In the genomic region with DNA sequence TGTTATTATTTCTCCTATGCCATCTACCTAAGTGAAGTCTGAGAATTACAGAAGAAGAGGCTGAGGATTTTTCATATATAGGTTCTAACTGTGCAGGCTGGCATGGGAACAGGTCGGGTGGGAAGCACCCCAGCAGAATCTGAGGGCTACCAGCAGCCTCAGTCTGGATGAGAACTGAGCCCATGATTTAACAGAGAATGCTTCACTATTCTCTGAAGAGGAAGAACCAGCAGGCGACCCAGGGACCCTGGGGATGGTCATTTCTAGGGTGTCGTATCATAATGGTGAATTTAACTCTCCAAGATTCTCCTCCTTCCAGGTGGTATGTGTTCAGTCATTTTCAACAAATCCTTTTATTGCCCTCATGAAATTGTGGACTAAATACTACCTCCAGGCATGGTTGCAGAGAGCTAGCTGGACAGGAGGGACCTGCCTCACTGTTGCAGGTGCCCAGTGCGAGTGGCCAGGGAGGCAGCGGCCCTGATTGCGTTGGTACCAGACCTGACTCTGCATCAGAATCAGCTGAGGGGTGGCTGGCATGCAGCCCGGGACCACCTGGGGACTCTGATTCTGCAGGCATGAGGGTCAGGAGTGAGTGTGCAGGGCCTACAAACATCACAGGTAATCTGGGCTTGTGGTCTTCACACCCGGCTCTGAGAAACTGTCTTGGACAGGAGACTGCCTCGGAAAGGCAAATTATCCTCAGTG, we compare ENCODE assay signal across 27 cellular contexts.
"Had no signal": no experiment of that assay in that cellular context is flagged by ENCODE, and none has a peak within 500 bp of the region (broad histone marks: within the 10 kb centered on the region; RNA-seq: fewer than 3 reads in every experiment).

No MANE protein-coding gene starts in this region.

- H3K9ac ChIP-seq: neural progenitor cell had no signal

- DNase-seq: activated CD4-positive, alpha-beta T cell treated with anti-CD3 and anti-CD28 coated beads for 4 hours; activated CD4-positive, alpha-beta T cell treated with anti-CD3 and anti-CD28 coated beads, Interleukin-2, amount 50 U/mL, for 4 hours; activated effector memory CD4-positive, alpha-beta T cell treated with Interleukin-2 at 50 U/mL for 16 hours; activated naive CD4-positive, alpha-beta T cell treated with anti-CD3 and anti-CD28 coated beads for 36 hours; activated naive CD8-positive, alpha-beta T cell treated with anti-CD3 and anti-CD28 coated beads for 36 hours; aorta; cortex of kidney; effector memory CD8-positive, alpha-beta T cell; heart left ventricle; immature natural killer cell; kidney; left colon; midbrain; naive thymus-derived CD8-positive, alpha-beta T cell; right lobe of liver; stimulated activated CD4-positive, alpha-beta T cell treated with anti-CD3 and anti-CD28 coated beads, Interleukin-12 subunit alpha, Interleukin-12 subunit beta, amount 100 ng/mL, for 4 hours; stimulated activated CD4-positive, alpha-beta T cell treated with anti-CD3 and anti-CD28 coated beads, Interleukin-4, amount 100 ng/mL, for 1 hour; stimulated activated naive CD8-positive, alpha-beta T cell treated with anti-CD3 and anti-CD28 coated beads, Interleukin-15, Interleukin-2, amounts not matched to agents 100 U/mL and 50 U/mL, for 24 hours; T-helper 1 cell; testis; transverse colon had no signal

- H3K27me3 ChIP-seq: adrenal gland, brain microvascular endothelial cell, heart left ventricle, neural progenitor cell, right lobe of liver, testis, transverse colon had no signal

- H3K4me1 ChIP-seq: adrenal gland, right lobe of liver, testis, transverse colon had no signal

- H3K9me3 ChIP-seq: adrenal gland, right lobe of liver, testis, transverse colon had no signal

- H3K27ac ChIP-seq: adrenal gland, heart left ventricle, neural progenitor cell, right lobe of liver, skin epidermis, testis, transverse colon, VCaP had no signal

- ATAC-seq: effector memory CD8-positive, alpha-beta T cell; left colon; naive thymus-derived CD8-positive, alpha-beta T cell; right lobe of liver; stimulated activated naive CD8-positive, alpha-beta T cell treated with anti-CD3 and anti-CD28 coated beads, Interleukin-15, Interleukin-2, amounts not matched to agents 100 U/mL and 50 U/mL, for 24 hours had no signal

- H3K36me3 ChIP-seq: adrenal gland, brain microvascular endothelial cell, heart left ventricle, neural progenitor cell, right lobe of liver, transverse colon had no signal

- H3K4me3 ChIP-seq: adrenal gland, heart left ventricle, neural progenitor cell, right lobe of liver, skin epidermis, testis, transverse colon had no signal

- H2AFZ ChIP-seq: neural progenitor cell had no signal

- FAIRE-seq: endothelial cell of umbilical vein, kidney had no signal

- H3K4me2 ChIP-seq: neural progenitor cell had no signal
